8 cellular contexts compared by ENCODE assay signal in the genomic region with DNA sequence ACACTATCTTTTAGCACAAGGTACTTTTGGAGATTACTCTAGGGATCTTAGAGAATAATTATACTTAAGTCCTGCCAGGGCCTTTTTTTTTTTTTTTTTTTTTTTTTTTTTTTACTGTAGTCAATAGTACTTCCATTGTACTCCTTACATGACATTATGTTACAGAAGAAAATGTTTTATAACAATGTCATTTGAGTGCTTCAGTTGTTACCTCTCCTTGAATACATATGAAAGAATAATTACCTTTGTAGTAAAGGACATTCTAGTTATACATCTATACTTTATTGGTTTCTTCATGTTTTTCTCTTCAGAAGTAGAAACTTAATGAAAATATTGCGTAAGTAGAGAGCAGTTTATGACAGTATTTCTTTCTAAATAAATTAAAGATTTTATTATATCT.
"Had no signal": no experiment of that assay in that cellular context is flagged by ENCODE, and none has a peak within 500 bp of the region (broad histone marks: within the 10 kb centered on the region; RNA-seq: fewer than 3 reads in every experiment).

No MANE protein-coding gene starts in this region.

- H3K4me3 Mint-ChIP-seq: GM23338, H9 had no signal

- ATAC-seq: GM23338, K562 had no signal

- FAIRE-seq: H1, H54, HTR-8/SVneo, K562 had no signal

- H3K9me3 Mint-ChIP-seq: GM23338, H9 had no signal

- H3K27ac Mint-ChIP-seq: GM23338, H9 had no signal

- H3K4me3 ChIP-seq: GM23338, K562 had no signal

- DNase-seq: H9, HCEC 1CT, IMR-90 had no signal
